Comparison of ENCODE assay signal across 19 cellular contexts in genomic region chr18:40066368-40066767, GRCh38.
"Had no signal": no experiment of that assay in that cellular context is flagged by ENCODE, and none has a peak within 500 bp of the region (broad histone marks: within the 10 kb centered on the region; RNA-seq: fewer than 3 reads in every experiment).

No MANE protein-coding gene starts in this region.

- H3K27me3 ChIP-seq: MG63, SJSA1 had no signal

- FAIRE-seq: RCC 7860 had no signal

- H3K4me1 ChIP-seq: SJSA1 had no signal

- H3K9me3 ChIP-seq: MG63, SJSA1 had no signal

- H3K36me3 ChIP-seq: MG63, SJSA1 had no signal

- H3K27ac ChIP-seq: SJSA1, SK-N-MC had no signal

- H3K4me3 ChIP-seq: MG63, SJSA1, SK-N-MC had no signal

- DNase-seq: KBM-7, MG63, NCI-H1092, NCI-H1105 treated with DMSO at 0.1 percent for 48 hours, NCI-H1417 treated with DMSO at 0.1 percent for 48 hours, NCI-H1694, NCI-H187 treated with DMSO at 0.1 percent for 48 hours, NCI-H2029 treated with DMSO at 0.1 percent for 48 hours, NCI-H2171 treated with DMSO at 0.1 percent for 48 hours, NCI-H345, NCI-H524, NCI-H69, NCI-H774, Right ventricle myocardium superior, RPMI8226, SIG-M5 had no signal
